Comparison of ENCODE assay signal across 8 cellular contexts in genomic region chr17:48100591-48101011, GRCh38. TPM values are rescaled to one million over a fixed set of nuclear protein-coding genes. Genes with fewer than 3 reads are reported as not detected.
DNase-seq lines count a peak whose midpoint lies in the region; ATAC-seq and TF ChIP-seq lines count a peak whose summit lies in the region.

No MANE protein-coding gene starts in this region.

- WGBS in smooth muscle cell (ENCODE audit: low lambda C conversion rate), result 1% methylated on average over 23 of the region's 23 CpGs

- H3K4me1 Mint-ChIP-seq in GM23338, result peaks cover 8% of the 10 kb centered on the region

- peaks cover 6% of the 10 kb centered on the region for H3K36me3 ChIP-seq in BE2C
- H3K36me3 ChIP-seq in GM23338 (ENCODE audit: insufficient read depth), result no peaks in the 10 kb centered on the region
- H3K36me3 ChIP-seq in brain microvascular endothelial cell (replicated peaks), result no peaks in the 10 kb centered on the region
- H3K36me3 ChIP-seq in smooth muscle cell (ENCODE audit: low read depth), result no peaks in the 10 kb centered on the region

- H3K9me3 ChIP-seq in BE2C, result no peaks in the 10 kb centered on the region
- H3K9me3 ChIP-seq in smooth muscle cell (replicated peaks; ENCODE audit: low read depth), result no peaks in the 10 kb centered on the region

- peaks cover 49% of the 10 kb centered on the region for H3K79me2 ChIP-seq in GM23338 (replicated peaks; ENCODE audit: insufficient read depth)
- H3K79me2 ChIP-seq in smooth muscle cell (ENCODE audit: low read depth), result peaks cover 52% of the 10 kb centered on the region

- H3K27ac Mint-ChIP-seq in GM23338, result peak overlapping the region; percentile 97

- H3K27me3 ChIP-seq in BE2C (no peaks in the 10 kb centered on the region), GM23338 (ENCODE audit: insufficient read depth) (no peaks in the 10 kb centered on the region), brain microvascular endothelial cell (replicated peaks) (no peaks in the 10 kb centered on the region), smooth muscle cell (ENCODE audit: low read depth) (no peaks in the 10 kb centered on the region)

- H3K4me3 Mint-ChIP-seq in GM23338, result peak overlapping the region; percentile 82

- DNase-seq in BE2C (no peak), GM23338 (ENCODE audit: low spot score) (peak; percentile 89), NCI-H526 (lab: John Stamatoyannopoulos, UW) (peak; percentile 85 to 89), brain microvascular endothelial cell (peak; percentile 44), iris pigment epithelial cell (ENCODE audit: low read depth) (peak; percentile 55), smooth muscle cell (lab: John Stamatoyannopoulos, UW; ENCODE audit: unreplicated experiment) (peak; percentile 61), cerebellar nuclear complex (lab: John Stamatoyannopoulos, UW) (no peak)

- H3K4me3 ChIP-seq in BE2C (ENCODE audit: low read depth, low read length), result peak overlapping the region; percentile 91
- peak overlapping the region; percentile 87 for H3K4me3 ChIP-seq in GM23338
- peak overlapping the region; percentile 90 for H3K4me3 ChIP-seq in brain microvascular endothelial cell (ENCODE audit: low read depth, low read length)
- peak overlapping the region; percentile 91 for H3K4me3 ChIP-seq in smooth muscle cell

- H3K27me3 Mint-ChIP-seq in GM23338 (ENCODE audit: insufficient read depth, low read depth, poor library complexity), result peaks cover 7% of the 10 kb centered on the region

- in situ Hi-C loops in brain microvascular endothelial cell (cut with HindIII; ENCODE audit: low pct_ligation_motif_present, low sequenced_read_pairs), result no loop called here

- H3K9ac ChIP-seq in smooth muscle cell (ENCODE audit: low read depth), result peak overlapping the region; percentile 59

- ATAC-seq in GM23338 (peak; percentile 66), HG03045 (IDR thresholded peaks at IDR 0.05; ENCODE audit: unreplicated experiment) (no peak)

- peaks cover 6% of the 10 kb centered on the region; the same call in 1 of the 3 replicates for H3K36me3 Mint-ChIP-seq in GM23338 (ENCODE audit: low read depth)

- TF ChIP-seq CTCF in BE2C (IDR thresholded peaks at IDR 0.05; ENCODE audit: low read depth, low read length), result no peak
- TF ChIP-seq CTCF in GM23338 (conservative IDR thresholded peaks at IDR 0.05; ENCODE audit: low read depth in 2 of 2), result no peak
- TF ChIP-seq CTCF in brain microvascular endothelial cell (IDR thresholded peaks at IDR 0.05; ENCODE audit: low read depth, low read length, missing control alignments), result no peak
- TF ChIP-seq CTCF in smooth muscle cell (IDR thresholded peaks at IDR 0.05; ENCODE audit: borderline replicate concordance, insufficient read depth, poor library complexity, severe bottlenecking), result no peak

- H3K27ac ChIP-seq in GM23338 (ENCODE audit: low read depth) (peak overlapping the region; percentile 95), brain microvascular endothelial cell (peak overlapping the region; percentile 58), smooth muscle cell (ENCODE audit: low read depth) (peak overlapping the region; percentile 79)

- H3K4me1 ChIP-seq in BE2C (no peaks in the 10 kb centered on the region), GM23338 (ENCODE audit: insufficient read depth) (peaks cover 7% of the 10 kb centered on the region; the same call in 1 of the 2 replicates), smooth muscle cell (ENCODE audit: low read depth) (peaks cover 8% of the 10 kb centered on the region)

- H4K20me1 ChIP-seq in GM23338 (replicated peaks; ENCODE audit: insufficient read depth) (peaks cover 33% of the 10 kb centered on the region), smooth muscle cell (ENCODE audit: low read depth) (peaks cover 47% of the 10 kb centered on the region)

- H3K4me2 ChIP-seq in GM23338 (peak overlapping the region; percentile 80), smooth muscle cell (peak overlapping the region; percentile 91)

- H3K9me3 Mint-ChIP-seq in GM23338, result no peaks in the 10 kb centered on the region; the same call in 1 of the 3 replicates

- no peaks in the 10 kb centered on the region for H3K9me2 ChIP-seq in GM23338 (ENCODE audit: insufficient read depth)

- H3F3A ChIP-seq in GM23338 (replicated peaks; ENCODE audit: low read depth) (no peaks in the 10 kb centered on the region; the same call in none of the 2 replicates), smooth muscle cell (ENCODE audit: low read depth) (peaks cover 11% of the 10 kb centered on the region)

- peak overlapping the region; percentile 39 for H2AFZ ChIP-seq in GM23338
- peak overlapping the region; percentile 52 for H2AFZ ChIP-seq in smooth muscle cell (ENCODE audit: low read depth)

TF ChIP-seq in GM23338, 12 proteins besides CTCF, POLR2A, EP300 and RAD21:
- TF ChIP-seq POLR2AphosphoS5 (IDR thresholded peaks at IDR 0.05; ENCODE audit: low read depth), result peak; percentile 66
- no peak for TF ChIP-seq REST (IDR thresholded peaks at IDR 0.05; ENCODE audit: unreplicated experiment)

RNA-seq across cellular contexts. Expression of gene CBX1, which starts 0.7 kb away (rescaled TPM):
- polyA plus RNA-seq in BE2C (2012; ENCODE audit: insufficient read depth, insufficient read length, low read depth), result 67.8 TPM
- total RNA-seq in GM23338 (2014; rRNA removed; shearing (Covaris generic)), result 113 and 127 TPM in 2 replicates
- polyA plus RNA-seq in GM23338 (2016; fragmentation: Nextera tagmentation; extraction: Ambion mirVana) (223 and 243 TPM in 2 replicates), smooth muscle cell (32.7 and 35.6 TPM in 2 replicates)
- total RNA-seq in smooth muscle cell, result 63.4 and 72.7 TPM in 2 replicates

RNA-seq across cellular contexts. Expression of gene SNX11, which starts 7.0 kb away (rescaled TPM):
- polyA plus RNA-seq in BE2C (2012; ENCODE audit: insufficient read depth, insufficient read length, low read depth), result 15.1 TPM
- 13.7 and 16.3 TPM in 2 replicates for total RNA-seq in GM23338 (2014; rRNA removed; shearing (Covaris generic))
- 7.9 and 8.0 TPM in 2 replicates for polyA plus RNA-seq in GM23338 (2016; fragmentation: Nextera tagmentation; extraction: Ambion mirVana)
- 9.9 and 15.3 TPM in 2 replicates for total RNA-seq in smooth muscle cell
- 22.7 and 22.9 TPM in 2 replicates for polyA plus RNA-seq in smooth muscle cell

RNA-seq across cellular contexts. Expression of gene NFE2L1, which starts 52.4 kb away (rescaled TPM):
- polyA plus RNA-seq in BE2C (2012; ENCODE audit: insufficient read depth, insufficient read length, low read depth), result 506 TPM
- 138 and 157 TPM in 2 replicates for total RNA-seq in GM23338 (2014; rRNA removed; shearing (Covaris generic))
- polyA plus RNA-seq in GM23338 (2016; fragmentation: Nextera tagmentation; extraction: Ambion mirVana) (39.9 and 49.9 TPM in 2 replicates), smooth muscle cell (61.0 and 67.6 TPM in 2 replicates)
- 101 and 103 TPM in 2 replicates for total RNA-seq in smooth muscle cell

Comparison
In these comparisons a context has a peak if more than half of its experiments do, and no peak if none do; other contexts are left out.
1. DNase-seq: peak in GM23338 (single experiment), NCI-H526 (2 of 2), brain microvascular endothelial cell (single experiment), iris pigment epithelial cell (single experiment) and smooth muscle cell (single experiment); none in BE2C (single experiment) and cerebellar nuclear complex (0 of 2).
2. Peak in every context shown above with its lines, with median percentiles within 50 percentile points of each other: H3K4me3 ChIP-seq and H3K27ac ChIP-seq.